1 cellular context compared by ENCODE assay signal in the genomic region with DNA sequence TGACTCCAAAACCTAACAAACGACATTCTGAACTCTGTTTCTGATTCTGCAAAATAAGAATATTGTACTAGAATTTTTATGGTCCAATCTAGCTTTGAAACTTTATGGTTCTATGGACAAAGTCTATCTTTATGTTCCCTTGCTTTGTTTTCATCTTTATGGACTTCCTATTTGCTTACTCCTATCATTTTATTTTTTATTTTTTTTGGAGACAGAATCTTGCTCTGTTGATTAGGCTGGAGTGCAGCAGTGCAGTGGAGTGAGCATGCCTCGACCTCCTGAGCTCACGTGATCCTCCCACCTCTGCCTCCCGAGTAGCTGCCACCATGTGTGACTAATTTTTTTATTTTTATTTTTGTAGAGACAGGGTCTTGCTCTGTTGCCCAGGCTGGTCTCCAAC.
TF ChIP-seq lines count a peak whose summit lies in the region.

No MANE protein-coding gene starts in this region.

TF ChIP-seq in HepG2, 621 proteins besides CTCF, POLR2A, EP300 and RAD21:
- TF ChIP-seq ZNF251 (CRISPR knock-in tag; IDR thresholded peaks at IDR 0.05) (no peak), RBFOX2 (IDR thresholded peaks at IDR 0.05; ENCODE audit: low read depth, low read length) (0 out of 2 replicates have a peak, but pooled peaks have one; percentile 9)
